In the genomic region with DNA sequence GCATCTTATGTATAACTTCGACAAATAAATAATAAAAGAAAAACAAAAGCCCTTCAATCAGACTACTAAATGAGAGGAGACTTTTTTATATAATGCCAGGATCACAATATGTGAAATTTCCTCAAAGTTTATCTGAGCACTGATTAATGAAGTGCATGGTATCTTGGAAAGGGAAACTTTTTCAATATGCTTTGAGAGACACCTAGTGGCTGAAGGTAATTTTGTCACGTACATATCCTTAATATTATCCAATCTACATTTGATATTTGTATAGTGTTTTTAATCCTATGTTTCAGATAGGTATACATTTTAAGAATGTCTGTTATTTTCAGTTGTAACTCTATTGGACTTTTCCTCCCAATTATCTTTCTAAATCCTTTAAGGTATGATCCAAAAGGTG, we compare ENCODE assay signal across 9 cellular contexts.
A peak's percentile ranks its signal among the peaks of the same experiment; 100 is the strongest.
DNase-seq lines count a peak whose midpoint lies in the region; ATAC-seq and TF ChIP-seq lines count a peak whose summit lies in the region.
"Had no signal": no experiment of that assay in that cellular context is flagged by ENCODE, and none has a peak within 500 bp of the region (broad histone marks: within the 10 kb centered on the region; RNA-seq: fewer than 3 reads in every experiment).

No MANE protein-coding gene starts in this region.

- no peaks in the 10 kb centered on the region for H4K20me1 ChIP-seq in neural progenitor cell (ENCODE audit: low read depth)

- no peak overlapping the region for H3K27ac ChIP-seq in neural progenitor cell

- TF ChIP-seq CTCF in choroid plexus epithelial cell (conservative IDR thresholded peaks at IDR 0.05; ENCODE audit: low read depth, low read length) = peak; percentile 42
- peak; percentile 71 for TF ChIP-seq CTCF in neural progenitor cell (IDR thresholded peaks at IDR 0.05)

- H3K36me3 Mint-ChIP-seq in neural progenitor cell = no peaks in the 10 kb centered on the region
- no peaks in the 10 kb centered on the region for H3K36me3 Mint-ChIP-seq in activated CD4-positive, alpha-beta T cell treated with anti-CD3 and anti-CD28 coated beads, Interleukin-2, amount 10 ng/mL, durations not matched to agents 24 days and 14 days (ENCODE audit: low read depth)

- H2AFZ ChIP-seq in neural progenitor cell (replicated peaks) = no peak overlapping the region

- intact Hi-C loops in activated CD4-positive, alpha-beta T cell treated with anti-CD3 and anti-CD28 coated beads, Interleukin-2, amount 10 ng/mL, durations not matched to agents 24 days and 14 days (cut with micrococcal nuclease) = no loop called here

- no peaks in the 10 kb centered on the region for H3K27me3 Mint-ChIP-seq in neural progenitor cell (ENCODE audit: insufficient read depth, low read depth)
- H3K27me3 Mint-ChIP-seq in activated CD4-positive, alpha-beta T cell treated with anti-CD3 and anti-CD28 coated beads, Interleukin-2, amount 10 ng/mL, durations not matched to agents 24 days and 14 days = no peaks in the 10 kb centered on the region

- no peaks in the 10 kb centered on the region for H3K4me1 ChIP-seq in neural progenitor cell

- no peaks in the 10 kb centered on the region for H3K27me3 ChIP-seq in neural progenitor cell

- no peak overlapping the region for H3K27ac Mint-ChIP-seq in neural progenitor cell
- H3K27ac Mint-ChIP-seq in activated CD4-positive, alpha-beta T cell treated with anti-CD3 and anti-CD28 coated beads, Interleukin-2, amount 10 ng/mL, durations not matched to agents 24 days and 14 days = no peak overlapping the region

- H3K36me3 ChIP-seq in neural progenitor cell = no peaks in the 10 kb centered on the region

- peak; percentile 51 for ATAC-seq in GM18511 (IDR thresholded peaks at IDR 0.05; ENCODE audit: unreplicated experiment)

- no peaks in the 10 kb centered on the region for H3K4me1 Mint-ChIP-seq in neural progenitor cell
- H3K4me1 Mint-ChIP-seq in activated CD4-positive, alpha-beta T cell treated with anti-CD3 and anti-CD28 coated beads, Interleukin-2, amount 10 ng/mL, durations not matched to agents 24 days and 14 days = no peaks in the 10 kb centered on the region

- DNase-seq in NCI-H1105 (lab: John Stamatoyannopoulos, UW) (peak; percentile 11), choroid plexus epithelial cell (ENCODE audit: low read depth) (peak; percentile 62), neural progenitor cell (ENCODE audit: low spot score) (peak; percentile 33), OCI-M2 (lab: John Stamatoyannopoulos, UW; ENCODE audit: unreplicated experiment) (no peak), NCI-H187 treated with DMSO at 0.1 percent for 48 hours (lab: John Stamatoyannopoulos, UW) (no peak), middle frontal gyrus (ENCODE audit: extremely low spot score, low spot score) (no peak)
- DNase-seq in activated CD4-positive, alpha-beta T cell treated with anti-CD3 and anti-CD28 coated beads, Interleukin-2, amount 10 ng/mL, durations not matched to agents 24 days and 14 days = no peak
- DNase-seq: activated CD4-positive, CD25-positive, alpha-beta regulatory T cell treated with anti-CD3 and anti-CD28 coated beads, Interleukin-2, amount 50 U/mL, for 72 hours had no signal

- no peaks in the 10 kb centered on the region for H3K9me3 Mint-ChIP-seq in neural progenitor cell
- no peaks in the 10 kb centered on the region for H3K9me3 Mint-ChIP-seq in activated CD4-positive, alpha-beta T cell treated with anti-CD3 and anti-CD28 coated beads, Interleukin-2, amount 10 ng/mL, durations not matched to agents 24 days and 14 days

- no peak overlapping the region for H3K4me2 ChIP-seq in neural progenitor cell

- no peak overlapping the region for H3K9ac ChIP-seq in neural progenitor cell

- H3F3A ChIP-seq in neural progenitor cell (ENCODE audit: low read depth) = no peaks in the 10 kb centered on the region

- no peaks in the 10 kb centered on the region for H3K9me3 ChIP-seq in neural progenitor cell (ENCODE audit: low read depth)

- H3K4me3 ChIP-seq in choroid plexus epithelial cell (ENCODE audit: low read depth, low read length) (no peak overlapping the region), neural progenitor cell (no peak overlapping the region)

- no peak overlapping the region for H3K4me3 Mint-ChIP-seq in neural progenitor cell
- H3K4me3 Mint-ChIP-seq in activated CD4-positive, alpha-beta T cell treated with anti-CD3 and anti-CD28 coated beads, Interleukin-2, amount 10 ng/mL, durations not matched to agents 24 days and 14 days = no peak overlapping the region

- H3K79me2 ChIP-seq in neural progenitor cell (ENCODE audit: low read depth) = no peaks in the 10 kb centered on the region

Comparison
In these comparisons a context has a peak if more than half of its experiments do, and no peak if none do; other contexts are left out.
1. DNase-seq: peak in NCI-H1105 (single experiment), choroid plexus epithelial cell (single experiment) and neural progenitor cell (single experiment); none in OCI-M2 (single experiment), NCI-H187 treated with DMSO at 0.1 percent for 48 hours (single experiment), middle frontal gyrus (single experiment) and activated CD4-positive, alpha-beta T cell treated with anti-CD3 and anti-CD28 coated beads, Interleukin-2, amount 10 ng/mL, durations not matched to agents 24 days and 14 days (single experiment).